13 cellular contexts compared by ENCODE assay signal in genomic region chr16:57531635-57532220, GRCh38. TPM values are rescaled to one million over a fixed set of nuclear protein-coding genes. Genes with fewer than 3 reads are reported as not detected.
DNase-seq lines count a peak whose midpoint lies in the region; ATAC-seq and TF ChIP-seq lines count a peak whose summit lies in the region.
"Had no signal": no experiment of that assay in that cellular context is flagged by ENCODE, and none has a peak within 500 bp of the region (broad histone marks: within the 10 kb centered on the region; RNA-seq: fewer than 3 reads in every experiment).

No MANE protein-coding gene starts in this region.

- H3K27me3 Mint-ChIP-seq in activated T-helper 17 cell treated with anti-CD3 and anti-CD28 coated beads, Interleukin-2, amount 50 U/mL, for 72 hours = no peaks in the 10 kb centered on the region

- no peaks in the 10 kb centered on the region for H3K9me3 ChIP-seq in right atrium auricular region
- H3K9me3 ChIP-seq in lower lobe of right lung = no peaks in the 10 kb centered on the region

- peak overlapping the region; percentile 90 for H3K4me3 Mint-ChIP-seq in activated T-helper 17 cell treated with anti-CD3 and anti-CD28 coated beads, Interleukin-2, amount 50 U/mL, for 72 hours

- peak overlapping the region; percentile 98 for H3K27ac Mint-ChIP-seq in activated T-helper 17 cell treated with anti-CD3 and anti-CD28 coated beads, Interleukin-2, amount 50 U/mL, for 72 hours

- ATAC-seq in left cardiac atrium (no peak), lower lobe of right lung (no peak)
- no peak for ATAC-seq in activated T-helper 17 cell treated with anti-CD3 and anti-CD28 coated beads, Interleukin-2, amount 50 U/mL, for 72 hours (replicated peaks)

- H3K27ac ChIP-seq in right atrium auricular region (no peak overlapping the region), lower lobe of right lung (no peak overlapping the region)
- H3K27ac ChIP-seq: VCaP had no signal

- intact Hi-C loops in left cardiac atrium (cut with DNase I) (no loop called here), lower lobe of right lung (cut with DNase I) (no loop called here)

- no peaks in the 10 kb centered on the region for H3K27me3 ChIP-seq in right atrium auricular region
- no peaks in the 10 kb centered on the region for H3K27me3 ChIP-seq in lower lobe of right lung (ENCODE audit: low read depth)

- DNase-seq in left cardiac atrium (peak; percentile 7), right atrium auricular region (ENCODE audit: low spot score) (no peak), lower lobe of right lung (peak; percentile 9), ureter (ENCODE audit: low spot score) (peak; percentile 36), SIG-M5 treated with dmso at 0.1 percent for 504 hours (lab: John Stamatoyannopoulos, UW; ENCODE audit: unreplicated experiment) (no peak), NCI-H345 (lab: John Stamatoyannopoulos, UW) (no peak), NCI-H1048 (lab: John Stamatoyannopoulos, UW) (no peak)
- DNase-seq: cortex of kidney, nucleus accumbens had no signal

- peaks cover 49% of the 10 kb centered on the region for H3K4me1 Mint-ChIP-seq in activated T-helper 17 cell treated with anti-CD3 and anti-CD28 coated beads, Interleukin-2, amount 50 U/mL, for 72 hours

- H3K36me3 ChIP-seq in right atrium auricular region = no peaks in the 10 kb centered on the region
- no peaks in the 10 kb centered on the region for H3K36me3 ChIP-seq in lower lobe of right lung

- peaks cover 8% of the 10 kb centered on the region for H3K36me3 Mint-ChIP-seq in activated T-helper 17 cell treated with anti-CD3 and anti-CD28 coated beads, Interleukin-2, amount 50 U/mL, for 72 hours (ENCODE audit: low read depth)

- H3K4me3 ChIP-seq in right atrium auricular region = no peak overlapping the region
- no peak overlapping the region for H3K4me3 ChIP-seq in lower lobe of right lung

- no peaks in the 10 kb centered on the region for H3K9me3 Mint-ChIP-seq in activated T-helper 17 cell treated with anti-CD3 and anti-CD28 coated beads, Interleukin-2, amount 50 U/mL, for 72 hours

- H3K4me1 ChIP-seq in right atrium auricular region (peaks cover 0 to 56% of the 10 kb centered on the region in 2 donors), lower lobe of right lung (peaks cover 65% of the 10 kb centered on the region)

- TF ChIP-seq CTCF in right atrium auricular region (IDR thresholded peaks at IDR 0.05) = no peak
- TF ChIP-seq CTCF in lower lobe of right lung (IDR thresholded peaks at IDR 0.05) = no peak

RNA-seq across cellular contexts. Expression of gene CCDC102A, which starts 4.6 kb away (rescaled TPM):
- total RNA-seq in left cardiac atrium (1 to 10 TPM; 5.3 to 8.9 TPM), right atrium auricular region (10 to 100 TPM; 11.2 to 15.1 TPM), lower lobe of right lung (12.8 TPM), ureter (4.6 TPM)
- total RNA-seq in activated T-helper 17 cell treated with anti-CD3 and anti-CD28 coated beads, Interleukin-2, amount 50 U/mL, for 72 hours = 10 to 100 TPM; 16.7 to 21.2 TPM

RNA-seq across cellular contexts. Expression of gene ADGRG5, which starts 10.7 kb away (rescaled TPM):
- total RNA-seq in left cardiac atrium (under 1 TPM; 0.18 to 0.34 TPM), right atrium auricular region (under 1 TPM; 0.08 to 0.44 TPM), lower lobe of right lung (1.4 TPM), ureter (0.75 TPM)
- total RNA-seq in activated T-helper 17 cell treated with anti-CD3 and anti-CD28 coated beads, Interleukin-2, amount 50 U/mL, for 72 hours = 10 to 100 TPM; 13.7 to 36.9 TPM
- total RNA-seq: fibroblast of villous mesenchyme, NCI-H460 had no signal

RNA-seq across cellular contexts. Expression of gene DOK4, which starts 45.4 kb away (rescaled TPM):
- total RNA-seq in left cardiac atrium (10 to 100 TPM; 14.2 to 14.5 TPM), right atrium auricular region (10 to 100 TPM; 15.2 to 34.2 TPM), lower lobe of right lung (57.3 TPM), ureter (12.5 TPM)
- total RNA-seq in activated T-helper 17 cell treated with anti-CD3 and anti-CD28 coated beads, Interleukin-2, amount 50 U/mL, for 72 hours = 10 to 100 TPM in 1 of 2 donors, 1 to 10 TPM in 1; 6.4 to 16.8 TPM

Comparison
In these comparisons a context has a peak if more than half of its experiments do, and no peak if none do; other contexts are left out.
1. DNase-seq: peak in left cardiac atrium (single experiment), lower lobe of right lung (single experiment) and ureter (single experiment); none in right atrium auricular region (single experiment), SIG-M5 treated with dmso at 0.1 percent for 504 hours (single experiment), NCI-H345 (single experiment) and NCI-H1048 (single experiment).